ENCODE assay signal across 26 cellular contexts in the genomic region with DNA sequence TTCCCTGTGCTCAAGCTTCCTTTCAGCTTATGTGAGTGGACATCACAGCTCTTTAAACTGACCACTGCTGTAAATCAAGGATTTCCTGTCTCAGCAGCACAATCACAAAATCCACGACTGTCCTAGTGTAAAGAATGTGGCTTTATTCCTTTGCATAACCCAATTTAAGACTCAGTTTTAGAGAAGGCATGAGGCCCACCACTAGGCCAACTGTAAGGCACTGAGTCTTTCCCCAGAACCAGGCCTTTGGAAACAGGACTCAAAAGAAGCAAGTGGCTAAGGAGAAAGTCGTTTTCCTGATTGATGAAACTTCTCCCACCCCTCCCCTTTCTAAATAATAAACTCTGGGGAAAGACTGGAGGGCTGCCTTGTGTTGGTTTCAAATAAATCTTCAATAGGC. TPM values are rescaled to one million over a fixed set of nuclear protein-coding genes. Genes with fewer than 3 reads are reported as not detected.
"Had no signal": no experiment of that assay in that cellular context is flagged by ENCODE, and none has a peak within 500 bp of the region (broad histone marks: within the 10 kb centered on the region; RNA-seq: fewer than 3 reads in every experiment).

No MANE protein-coding gene starts in this region.

- DNase-seq: activated CD4-positive, alpha-beta T cell treated with anti-CD3 and anti-CD28 coated beads, Interleukin-2, amount 50 U/mL, for 1 hour; activated naive CD4-positive, alpha-beta T cell treated with Interleukin-2 at 50 U/mL for 16 hours; activated naive CD8-positive, alpha-beta T cell treated with anti-CD3 and anti-CD28 coated beads, Interleukin-2, amount 50 U/mL, for 24 hours; aorta; brain microvascular endothelial cell; central memory CD4-positive, alpha-beta T cell; dorsolateral prefrontal cortex; foreskin melanocyte; head of caudate nucleus; left colon; lower lobe of right lung; stimulated activated CD4-positive, alpha-beta T cell treated with anti-CD3 and anti-CD28 coated beads, Interleukin-2, amount 100 ng/mL, for 24 hours; stimulated activated naive CD8-positive, alpha-beta T cell treated with anti-CD3 and anti-CD28 coated beads, Interleukin-15, amount 100 ng/mL, for 72 hours; T1000; transverse colon had no signal

- H3K9me3 Mint-ChIP-seq: activated T-helper 17 cell treated with anti-CD3 and anti-CD28 coated beads, Interleukin-2, amount 50 U/mL, for 72 hours; neural crest cell; stimulated activated naive CD8-positive, alpha-beta T cell treated with anti-CD3 and anti-CD28 coated beads, Interleukin-15, amount 100 ng/mL, for 72 hours had no signal

- H3K27ac ChIP-seq: brain microvascular endothelial cell, dorsolateral prefrontal cortex, epithelial cell of prostate, lower lobe of right lung, right atrium auricular region, SK-N-MC, suprapubic skin, transverse colon, vagina had no signal

- H3K36me3 ChIP-seq: brain microvascular endothelial cell, lower lobe of right lung, right atrium auricular region, suprapubic skin, transverse colon, vagina had no signal

- H3K4me3 Mint-ChIP-seq: activated naive CD8-positive, alpha-beta T cell treated with anti-CD3 and anti-CD28 coated beads, Interleukin-2, amount 50 U/mL, for 24 hours; activated T-helper 17 cell treated with anti-CD3 and anti-CD28 coated beads, Interleukin-2, amount 50 U/mL, for 72 hours; neural crest cell had no signal

- H3K9me3 ChIP-seq: lower lobe of right lung, right atrium auricular region, suprapubic skin, transverse colon, vagina had no signal

- H3K4me3 ChIP-seq: dorsolateral prefrontal cortex, lower lobe of right lung, right atrium auricular region, SK-N-MC, suprapubic skin, transverse colon, vagina had no signal

- ATAC-seq: activated naive CD8-positive, alpha-beta T cell treated with anti-CD3 and anti-CD28 coated beads, Interleukin-2, amount 50 U/mL, for 24 hours; activated T-helper 17 cell treated with anti-CD3 and anti-CD28 coated beads, Interleukin-2, amount 50 U/mL, for 72 hours; left colon; stimulated activated naive CD8-positive, alpha-beta T cell treated with anti-CD3 and anti-CD28 coated beads, Interleukin-15, amount 100 ng/mL, for 72 hours had no signal

- FAIRE-seq: colon had no signal

- H3K27ac Mint-ChIP-seq: activated naive CD8-positive, alpha-beta T cell treated with anti-CD3 and anti-CD28 coated beads, Interleukin-2, amount 50 U/mL, for 24 hours; activated T-helper 17 cell treated with anti-CD3 and anti-CD28 coated beads, Interleukin-2, amount 50 U/mL, for 72 hours; progenitor cell of endocrine pancreas; stimulated activated naive CD8-positive, alpha-beta T cell treated with anti-CD3 and anti-CD28 coated beads, Interleukin-15, amount 100 ng/mL, for 72 hours had no signal

RNA-seq across cellular contexts. Expression of a gene that starts 3.7 kb away (rescaled TPM):
- total RNA-seq: aorta, dorsolateral prefrontal cortex, left colon, lower lobe of right lung, osteoblast, progenitor cell of endocrine pancreas, right atrium auricular region, skeletal muscle tissue, transverse colon, vagina had no signal
